22 cellular contexts compared by ENCODE assay signal in genomic region chr1:162740755-162741154, GRCh38. TPM values are rescaled to one million over a fixed set of nuclear protein-coding genes. Genes with fewer than 3 reads are reported as not detected.
A peak's percentile ranks its signal among the peaks of the same experiment; 100 is the strongest.
DNase-seq lines count a peak whose midpoint lies in the region; ATAC-seq and TF ChIP-seq lines count a peak whose summit lies in the region.
"Had no signal": no experiment of that assay in that cellular context is flagged by ENCODE, and none has a peak within 500 bp of the region (broad histone marks: within the 10 kb centered on the region; RNA-seq: fewer than 3 reads in every experiment).

No MANE protein-coding gene starts in this region.

- ATAC-seq in Right ventricle myocardium inferior, result peak; percentile 74
- ATAC-seq in HG02938 (IDR thresholded peaks at IDR 0.05; ENCODE audit: unreplicated experiment), result no peak
- ATAC-seq in HG03135 (IDR thresholded peaks at IDR 0.05; ENCODE audit: unreplicated experiment), result no peak
- ATAC-seq: Panc1 had no signal

- 22% methylated on average over 4 of the region's 4 CpGs for WGBS in liver

- intact Hi-C loops in Right ventricle myocardium inferior (cut with DNase I), result no loop called here
- intact Hi-C loops in cardiac septum (cut with DNase I), result no loop called here
- intact Hi-C loops in left ventricle myocardium inferior (cut with micrococcal nuclease), result no loop called here

- H3K27me3 ChIP-seq in left ventricle myocardium inferior (ENCODE audit: low read depth), result no peaks in the 10 kb centered on the region
- H3K27me3 ChIP-seq in liver (ENCODE audit: control insufficient read depth in 4 of 4, insufficient read depth in 4 of 4, low read length in 3 of 4), result no peaks in the 10 kb centered on the region
- H3K27me3 ChIP-seq: BLaER1 treated with 17β-estradiol and CSF1 and Interleukin-3, amounts not matched to agents 10 nM and 100 nM; SJSA1 had no signal

- peak; percentile 49 to 64 for TF ChIP-seq RAD21 in liver (IDR thresholded peaks at IDR 0.05)

- TF ChIP-seq CTCF in left ventricle myocardium inferior (IDR thresholded peaks at IDR 0.05; ENCODE audit: borderline replicate concordance) (no peak), liver (IDR thresholded peaks at IDR 0.05; ENCODE audit: low read depth, low read length, missing input control) (no peak)

- H3K9ac ChIP-seq in liver (ENCODE audit: low read depth in 1 of 2, low read length in 2 of 2), result no peak overlapping the region
- H3K9ac ChIP-seq: BLaER1 treated with 17β-estradiol and CSF1 and Interleukin-3, amounts not matched to agents 10 nM and 100 nM had no signal

- H3K9me3 ChIP-seq in left ventricle myocardium inferior (replicated peaks) (no peaks in the 10 kb centered on the region), liver (ENCODE audit: control insufficient read depth in 4 of 4, low read length in 3 of 4) (no peaks in the 10 kb centered on the region)
- H3K9me3 ChIP-seq: Caco-2, SJSA1 had no signal

- DNase-seq in Right ventricle myocardium inferior (ENCODE audit: missing footprints), result no peak
- DNase-seq in cardiac septum (ENCODE audit: low spot score), result no peak
- no peak for DNase-seq in left ventricle myocardium inferior
- DNase-seq in stimulated activated naive CD4-positive, alpha-beta T cell treated with Interleukin-2 at 50 U/mL for 16 hours (lab: John Stamatoyannopoulos, UW), result no peak
- no peak for DNase-seq in putamen (ENCODE audit: low spot score)
- DNase-seq: Caco-2; CD4-positive, alpha-beta memory T cell; DMS 273 treated with DMSO at 0.1 percent for 48 hours; DMS79 treated with DMSO at 0.1 percent for 48 hours; H7; NCI-H1105; NCI-H2029 treated with DMSO at 0.1 percent for 48 hours; NCI-H226; NCI-H510A treated with DMSO at 0.1 percent for 48 hours; NCI-H82 had no signal

- H3K27ac ChIP-seq in left ventricle myocardium inferior (replicated peaks), result peak overlapping the region; percentile 31
- peak overlapping the region; percentile 52 to 66 for H3K27ac ChIP-seq in liver (ENCODE audit: low read depth in 1 of 2, low read length in 2 of 2)
- H3K27ac ChIP-seq: 22Rv1; BLaER1 treated with 17β-estradiol and CSF1 and Interleukin-3, amounts not matched to agents 10 nM and 100 nM; SJSA1 had no signal

- H3K4me1 ChIP-seq in left ventricle myocardium inferior (peaks cover 23% of the 10 kb centered on the region), liver (ENCODE audit: control insufficient read depth in 4 of 4, insufficient read depth in 4 of 4, low read length in 3 of 4) (peaks cover 4 to 12% (median 10%) of the 10 kb centered on the region in 4 donors)
- H3K4me1 ChIP-seq: BLaER1 treated with 17β-estradiol and CSF1 and Interleukin-3, amounts not matched to agents 10 nM and 100 nM; Caco-2; SJSA1 had no signal

- H3K36me3 ChIP-seq in left ventricle myocardium inferior, result no peaks in the 10 kb centered on the region
- H3K36me3 ChIP-seq in liver (ENCODE audit: control insufficient read depth in 4 of 4, insufficient read depth in 3 of 4, low read depth in 1 of 4, low read length in 3 of 4), result no peaks in the 10 kb centered on the region
- H3K36me3 ChIP-seq: BLaER1 treated with 17β-estradiol and CSF1 and Interleukin-3, amounts not matched to agents 10 nM and 100 nM had no signal

- H3K4me3 ChIP-seq in left ventricle myocardium inferior (no peak overlapping the region), liver (ENCODE audit: low read depth in 1 of 3, low read length in 3 of 3) (no peak overlapping the region)
- H3K4me3 ChIP-seq: BLaER1 treated with 17β-estradiol and CSF1 and Interleukin-3, amounts not matched to agents 10 nM and 100 nM; SJSA1 had no signal

TF ChIP-seq in liver, 16 proteins besides CTCF, POLR2A, EP300 and RAD21:
- peak; percentile 86 to 89 for TF ChIP-seq RXRA (IDR thresholded peaks at IDR 0.05)
- peak; percentile 83 for TF ChIP-seq ZBTB33 (IDR thresholded peaks at IDR 0.05)
- TF ChIP-seq FOXA2 (IDR thresholded peaks at IDR 0.05), result peak; percentile 24
- TF ChIP-seq EGR1 (IDR thresholded peaks at IDR 0.05; ENCODE audit: low read depth in 2 of 2), result peak in 1 of 2 donors; percentile 58
- TF ChIP-seq HNF4A (conservative IDR thresholded peaks at IDR 0.05), result peak; percentile 98
- TF ChIP-seq MAX (IDR thresholded peaks at IDR 0.05), result peak; percentile 86
- TF ChIP-seq FOXA1 (IDR thresholded peaks at IDR 0.05), result no peak
- peak; percentile 87 to 90 for TF ChIP-seq JUND (IDR thresholded peaks at IDR 0.05)
- TF ChIP-seq TAF1 (conservative IDR thresholded peaks at IDR 0.05), result peak; percentile 57
- peak; percentile 76 for TF ChIP-seq ATF3 (IDR thresholded peaks at IDR 0.05)
- peak; percentile 63 for TF ChIP-seq NR2F2 (IDR thresholded peaks at IDR 0.05)
- TF ChIP-seq REST (IDR thresholded peaks at IDR 0.05), result peak; percentile 83
- peak; percentile 96 for TF ChIP-seq HNF4G (IDR thresholded peaks at IDR 0.05)
- TF ChIP-seq GABPA (IDR thresholded peaks at IDR 0.05 in 1 of 2, conservative IDR thresholded peaks at IDR 0.05 in 1 of 2), result peak in 1 of 2 donors; percentile 41
- TF ChIP-seq YY1 (IDR thresholded peaks at IDR 0.05), result peak; percentile 81
- peak; percentile 96 for TF ChIP-seq SP1 (IDR thresholded peaks at IDR 0.05)
TF ChIP-seq in liver: peak in this region for 15.

RNA-seq across cellular contexts. Expression of gene HSD17B7, which starts 49.7 kb away (rescaled TPM):
- 4.2 TPM for total RNA-seq in Right ventricle myocardium inferior
- total RNA-seq in cardiac septum, result 4.6 TPM
- 5.1 TPM for total RNA-seq in left ventricle myocardium inferior
- 100 to 1,000 TPM in 1 of 2 donors, 10 to 100 TPM in 1; 55.8 to 115 TPM for total RNA-seq in liver
- polyA plus RNA-seq in liver, result 10 to 100 TPM; 22.9 to 31.1 TPM
